In the genomic region with DNA sequence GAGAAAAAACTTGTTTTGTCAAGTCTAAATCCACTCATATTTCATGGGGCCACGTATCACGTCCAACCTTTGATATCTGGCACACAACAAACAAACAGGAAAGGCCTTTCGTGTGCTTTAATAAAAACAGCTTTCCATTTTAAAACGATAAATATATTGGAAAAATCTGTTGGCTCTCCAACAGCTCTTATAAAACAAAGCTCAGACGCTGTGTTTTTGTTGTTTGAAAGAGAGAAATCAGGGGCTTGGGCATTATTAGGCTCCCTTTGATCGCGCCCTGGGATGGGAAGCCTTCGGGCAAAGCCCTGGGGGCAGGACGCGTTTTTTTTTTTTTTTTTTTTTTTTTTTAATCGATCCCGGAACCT, we compare ENCODE assay signal across 8 cellular contexts. TPM values are rescaled to one million over a fixed set of nuclear protein-coding genes. Genes with fewer than 3 reads are reported as not detected.
DNase-seq lines count a peak whose midpoint lies in the region; FAIRE-seq and TF ChIP-seq lines count a peak whose summit lies in the region.

No MANE protein-coding gene starts in this region.

- peaks cover 11% of the 10 kb centered on the region for H3K4me1 ChIP-seq in adipocyte (ENCODE audit: control insufficient read depth, insufficient read depth, low read length)
- no peaks in the 10 kb centered on the region for H3K4me1 ChIP-seq in kidney (ENCODE audit: control insufficient read depth in 1 of 2, insufficient read depth in 1 of 2, low read depth in 1 of 2, low read length in 2 of 2)

- CTCF ChIA-PET in activated CD4-positive, alpha-beta T cell treated with anti-CD3 and anti-CD28 coated beads, Interleukin-2, amount 10 ng/mL, durations not matched to agents 7 days and 5 days (lab: Charles Lee) = interaction anchor here (0.6 kb wide), 1 partner anchor 9 kb away, joined by 3 read pairs; no protein-coding TSS in a partner anchor

- H3K36me3 ChIP-seq in adipocyte (ENCODE audit: control insufficient read depth, insufficient read depth, low read length, severe bottlenecking) = no peaks in the 10 kb centered on the region
- H3K36me3 ChIP-seq in kidney (ENCODE audit: control insufficient read depth in 1 of 2, insufficient read depth in 2 of 2, low read length in 2 of 2) = no peaks in the 10 kb centered on the region

- in situ Hi-C loops in GM13977 (cut with MboI; ENCODE audit: low pct_unique_long_range_greater_than_20kb, low sequenced_read_pairs, unreplicated experiment) = no loop called here

- H3K27ac ChIP-seq in kidney (ENCODE audit: low read depth in 2 of 2, low read length in 2 of 2) (peak overlapping the region; percentile 65 to 78), temporal lobe (ENCODE audit: low read depth, low read length) (peak overlapping the region; percentile 30)

- H3K4me1 Mint-ChIP-seq in activated CD4-positive, alpha-beta T cell treated with anti-CD3 and anti-CD28 coated beads, Interleukin-2, amount 10 ng/mL, durations not matched to agents 7 days and 5 days = peaks cover 22% of the 10 kb centered on the region

- DNase-seq in activated CD4-positive, alpha-beta T cell treated with anti-CD3 and anti-CD28 coated beads, Interleukin-2, amount 10 ng/mL, durations not matched to agents 7 days and 5 days = no peak
- DNase-seq in activated CD4-positive, alpha-beta T cell treated with anti-CD3 and anti-CD28 coated beads for 4 hours = no peak
- DNase-seq in adipocyte (ENCODE audit: low read depth) = no peak
- DNase-seq in kidney = no peak
- no peak for DNase-seq in GM13977 (ENCODE audit: low spot score)
- DNase-seq in NCI-H2029 (lab: John Stamatoyannopoulos, UW) = no peak
- no peak for DNase-seq in NK-92 (lab: John Stamatoyannopoulos, UW; ENCODE audit: unreplicated experiment)

- H3K27me3 Mint-ChIP-seq in activated CD4-positive, alpha-beta T cell treated with anti-CD3 and anti-CD28 coated beads, Interleukin-2, amount 10 ng/mL, durations not matched to agents 7 days and 5 days = peaks cover 41% of the 10 kb centered on the region

- no peaks in the 10 kb centered on the region for H3K27me3 ChIP-seq in adipocyte (replicated peaks; ENCODE audit: control insufficient read depth, insufficient read depth, low read length)

- H3K9me3 Mint-ChIP-seq in activated CD4-positive, alpha-beta T cell treated with anti-CD3 and anti-CD28 coated beads, Interleukin-2, amount 10 ng/mL, durations not matched to agents 7 days and 5 days = peaks cover 2% of the 10 kb centered on the region

- H3K9ac ChIP-seq in adipocyte (ENCODE audit: low read length) (peak overlapping the region; percentile 87), kidney (ENCODE audit: low read length in 2 of 2) (peak overlapping the region in 1 of 2 donors; percentile 22)

- intact Hi-C loops in kidney (cut with DNase I) = no loop called here

- H3K4me3 ChIP-seq in adipocyte (ENCODE audit: low read length) (peak overlapping the region; percentile 82), kidney (ENCODE audit: low read length in 2 of 2) (peak overlapping the region; percentile 40 to 68)

- peak overlapping the region; percentile 60 for H3K27ac Mint-ChIP-seq in activated CD4-positive, alpha-beta T cell treated with anti-CD3 and anti-CD28 coated beads, Interleukin-2, amount 10 ng/mL, durations not matched to agents 7 days and 5 days

- no peaks in the 10 kb centered on the region for H3K36me3 Mint-ChIP-seq in activated CD4-positive, alpha-beta T cell treated with anti-CD3 and anti-CD28 coated beads, Interleukin-2, amount 10 ng/mL, durations not matched to agents 7 days and 5 days (ENCODE audit: low read depth)

- H3K9me3 ChIP-seq in adipocyte (ENCODE audit: control insufficient read depth, low read length) (peaks cover 16% of the 10 kb centered on the region), kidney (ENCODE audit: control insufficient read depth in 1 of 2, low read length in 2 of 2) (peaks cover 2 to 18% of the 10 kb centered on the region in 2 donors)

- no peak for FAIRE-seq in kidney (lab: Jason Lieb, UNC)

- TF ChIP-seq CTCF in kidney (IDR thresholded peaks at IDR 0.05; ENCODE audit: borderline replicate concordance, extremely low read depth, insufficient read depth) = no peak
- TF ChIP-seq CTCF in GM13977 (IDR thresholded peaks at IDR 0.05; ENCODE audit: extremely low read depth, insufficient read depth, missing control alignments) = no peak

- peak overlapping the region; percentile 72 for H3K4me3 Mint-ChIP-seq in activated CD4-positive, alpha-beta T cell treated with anti-CD3 and anti-CD28 coated beads, Interleukin-2, amount 10 ng/mL, durations not matched to agents 7 days and 5 days

- POLR2A ChIA-PET in activated CD4-positive, alpha-beta T cell treated with anti-CD3 and anti-CD28 coated beads, Interleukin-2, amount 10 ng/mL, durations not matched to agents 7 days and 5 days (lab: Charles Lee) = no interaction called here

RNA-seq across cellular contexts. Expression of a gene that starts 0.4 kb away (rescaled TPM):
- total RNA-seq in activated CD4-positive, alpha-beta T cell treated with anti-CD3 and anti-CD28 coated beads, Interleukin-2, amount 10 ng/mL, durations not matched to agents 7 days and 5 days = 1 to 10 TPM; 4.5 to 5.1 TPM
- 52.9 TPM for total RNA-seq in kidney
- 26.6 TPM for polyA plus RNA-seq in kidney (ENCODE audit: insufficient read depth, low read depth, low replicate concordance)
- total RNA-seq in temporal lobe = 59.0 TPM
